Comparison of ENCODE assay signal across 15 cellular contexts in the genomic region with DNA sequence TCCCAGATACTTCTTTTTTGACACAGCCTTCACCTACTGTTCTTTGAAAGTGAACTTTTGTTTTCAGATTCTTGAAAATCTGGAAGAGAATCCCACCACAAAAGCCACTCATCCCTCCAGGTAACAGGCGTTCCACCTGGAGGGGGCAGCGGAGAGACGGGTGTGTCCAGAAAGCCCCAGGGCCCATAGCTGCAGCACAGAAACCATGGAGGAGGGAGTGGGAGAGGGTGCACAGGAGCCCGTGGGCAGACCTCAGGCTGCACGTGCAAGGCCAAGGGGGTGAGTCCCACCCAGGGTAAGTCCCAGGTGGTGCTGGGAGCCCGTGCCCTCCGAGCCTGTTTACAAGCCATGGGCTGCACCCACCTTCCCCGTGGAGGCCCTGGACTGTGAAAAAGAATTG.
DNase-seq lines count a peak whose midpoint lies in the region; ATAC-seq and TF ChIP-seq lines count a peak whose summit lies in the region.
"Had no signal": no experiment of that assay in that cellular context is flagged by ENCODE, and none has a peak within 500 bp of the region (broad histone marks: within the 10 kb centered on the region; RNA-seq: fewer than 3 reads in every experiment).

No MANE protein-coding gene starts in this region.

- DNase-seq in cardiac muscle cell (ENCODE audit: low read depth in 1 of 2, low spot score in 1 of 2) (no peak), Right ventricle myocardium superior (no peak), kidney epithelial cell (ENCODE audit: low read depth) (no peak), transverse colon (no peak), gastrocnemius medialis (no peak), GF-D8 (lab: John Stamatoyannopoulos, UW) (no peak)
- DNase-seq: ACHN; activated CD8-positive, alpha-beta memory T cell treated with anti-CD3 and anti-CD28 coated beads, Interleukin-2, amount 50 U/mL, for 48 hours; dermis blood vessel endothelial cell; NCI-H146; SHP77 treated with DMSO at 0.1 percent for 48 hours; trophoblast cell had no signal

- WGBS in transverse colon (ENCODE audit: low coverage in 1 of 2), 2 donors = 88 to 100% methylated on average over 1 to 8 of the region's 8 CpGs

- in situ Hi-C loops in transverse colon (cut with MboI; ENCODE audit: low pct_ligation_motif_present in 1 of 4, low pct_unique_long_range_greater_than_20kb in 1 of 4, low sequenced_read_pairs in 3 of 4) (no loop called here), gastrocnemius medialis (cut with MboI; ENCODE audit: low sequenced_read_pairs in 4 of 4) (no loop called here)

- H3K4me1 ChIP-seq in cardiac muscle cell (ENCODE audit: low read depth) (peaks cover 42% of the 10 kb centered on the region), transverse colon (peaks cover 0 to 16% (median 2%) of the 10 kb centered on the region in 4 donors), gastrocnemius medialis (peaks cover 5 to 20% of the 10 kb centered on the region in 2 donors)

- TF ChIP-seq CTCF in cardiac muscle cell (IDR thresholded peaks at IDR 0.05; ENCODE audit: low read depth, low read length) (no peak), WI38 (IDR thresholded peaks at IDR 0.05; ENCODE audit: low read depth, low read length) (peak; percentile 15; the same call in 1 of the 2 replicates), kidney epithelial cell (IDR thresholded peaks at IDR 0.05; ENCODE audit: insufficient read depth, low read length, poor library complexity, severe bottlenecking) (peak; percentile 3), transverse colon (IDR thresholded peaks at IDR 0.05) (no peak), gastrocnemius medialis (IDR thresholded peaks at IDR 0.05 in 4 of 5, conservative IDR thresholded peaks at IDR 0.05 in 1 of 5) (no peak)

- H3K36me3 ChIP-seq in cardiac muscle cell (no peaks in the 10 kb centered on the region), kidney epithelial cell (ENCODE audit: control insufficient read depth, insufficient read depth, low read length) (no peaks in the 10 kb centered on the region), transverse colon (no peaks in the 10 kb centered on the region), gastrocnemius medialis (no peaks in the 10 kb centered on the region)

- H3K4me3 ChIP-seq in cardiac muscle cell (no peak overlapping the region), WI38 (ENCODE audit: low read depth, low read length) (no peak overlapping the region), kidney epithelial cell (ENCODE audit: low read depth, low read length) (no peak overlapping the region), transverse colon (no peak overlapping the region), gastrocnemius medialis (no peak overlapping the region)
- H3K4me3 ChIP-seq: skin epidermis had no signal

- peaks cover 3% of the 10 kb centered on the region for H3K9me3 ChIP-seq in cardiac muscle cell (ENCODE audit: low read depth)
- H3K9me3 ChIP-seq in transverse colon = no peaks in the 10 kb centered on the region
- no peaks in the 10 kb centered on the region for H3K9me3 ChIP-seq in gastrocnemius medialis

- no peak for TF ChIP-seq EP300 in transverse colon (IDR thresholded peaks at IDR 0.05; ENCODE audit: low read depth)

- no peak for ATAC-seq in Right ventricle myocardium superior (ENCODE audit: poor library complexity)
- no peak for ATAC-seq in gastrocnemius medialis
- ATAC-seq in GM21515 (IDR thresholded peaks at IDR 0.05; ENCODE audit: unreplicated experiment) = no peak

- H3K27ac ChIP-seq in cardiac muscle cell = peak overlapping the region; percentile 87
- H3K27ac ChIP-seq in transverse colon = peak overlapping the region; percentile 46 to 65 (median 50)
- H3K27ac ChIP-seq in gastrocnemius medialis = peak overlapping the region in 1 of 4 donors; percentile 4

- H3K27me3 ChIP-seq in cardiac muscle cell = no peaks in the 10 kb centered on the region
- no peaks in the 10 kb centered on the region for H3K27me3 ChIP-seq in kidney epithelial cell (ENCODE audit: control insufficient read depth, insufficient read depth, low read length)
- no peaks in the 10 kb centered on the region for H3K27me3 ChIP-seq in transverse colon
- no peaks in the 10 kb centered on the region for H3K27me3 ChIP-seq in gastrocnemius medialis

- TF ChIP-seq POLR2A in transverse colon (IDR thresholded peaks at IDR 0.05) (no peak), gastrocnemius medialis (IDR thresholded peaks at IDR 0.05) (no peak)

- intact Hi-C loops in Right ventricle myocardium superior (cut with DNase I) (no loop called here), transverse colon (cut with DNase I; ENCODE audit: low total_unique reads) (no loop called here), gastrocnemius medialis (cut with DNase I; ENCODE audit: low total_unique reads) (no loop called here)

Comparison
In these comparisons a context has a peak if more than half of its experiments do, and no peak if none do; other contexts are left out.
1. CTCF ChIP-seq: peak in WI38 (single experiment) and kidney epithelial cell (single experiment); none in cardiac muscle cell (single experiment), transverse colon (0 of 5) and gastrocnemius medialis (0 of 5).